ENCODE assay signal across 17 cellular contexts in genomic region chr16:76518791-76519190, GRCh38.
DNase-seq lines count a peak whose midpoint lies in the region; ATAC-seq and TF ChIP-seq lines count a peak whose summit lies in the region.
"Had no signal": no experiment of that assay in that cellular context is flagged by ENCODE, and none has a peak within 500 bp of the region (broad histone marks: within the 10 kb centered on the region; RNA-seq: fewer than 3 reads in every experiment).

No MANE protein-coding gene starts in this region.

- no peak overlapping the region for H3K4me3 Mint-ChIP-seq in WTC11
- no peak overlapping the region for H3K4me3 Mint-ChIP-seq in activated CD4-positive, alpha-beta T cell treated with anti-CD3 and anti-CD28 coated beads for 36 hours
- H3K4me3 Mint-ChIP-seq in stimulated activated memory B cell treated with anti-CD40 and anti-IgM and Interleukin-4, amounts not matched to agents 10 μg/mL and 1 μg/mL and 100 μg/mL, for 72 hours: no peak overlapping the region
- H3K4me3 Mint-ChIP-seq: B cell had no signal

- H3K4me1 ChIP-seq in OCI-LY7 (ENCODE audit: insufficient read depth, low read length, poor library complexity, severe bottlenecking): no peaks in the 10 kb centered on the region

- peaks cover 19% of the 10 kb centered on the region for H3K36me3 Mint-ChIP-seq in WTC11
- no peaks in the 10 kb centered on the region for H3K36me3 Mint-ChIP-seq in activated CD4-positive, alpha-beta T cell treated with anti-CD3 and anti-CD28 coated beads for 36 hours (ENCODE audit: low read depth)
- no peaks in the 10 kb centered on the region for H3K36me3 Mint-ChIP-seq in stimulated activated memory B cell treated with anti-CD40 and anti-IgM and Interleukin-4, amounts not matched to agents 10 μg/mL and 1 μg/mL and 100 μg/mL, for 72 hours

- TF ChIP-seq CTCF in WTC11 (IDR thresholded peaks at IDR 0.05) (no peak), OCI-LY7 (conservative IDR thresholded peaks at IDR 0.05; ENCODE audit: low read length) (no peak), brain microvascular endothelial cell (IDR thresholded peaks at IDR 0.05; ENCODE audit: low read depth, low read length, missing control alignments) (no peak)

- POLR2A ChIA-PET in WTC11 (lab: Charles Lee) (no interaction called here), OCI-LY7 (lab: Charles Lee) (no interaction called here)
- POLR2A ChIA-PET in activated CD4-positive, alpha-beta T cell treated with anti-CD3 and anti-CD28 coated beads for 36 hours (lab: Charles Lee): no interaction called here

- no peaks in the 10 kb centered on the region for H3K36me3 ChIP-seq in OCI-LY7 (ENCODE audit: insufficient read depth, low read length)
- no peaks in the 10 kb centered on the region for H3K36me3 ChIP-seq in brain microvascular endothelial cell (replicated peaks)

- H3K9me3 ChIP-seq in OCI-LY7 (ENCODE audit: low read length): no peaks in the 10 kb centered on the region

- CTCF ChIA-PET in WTC11 (lab: Charles Lee) (no interaction called here), OCI-LY7 (lab: Charles Lee; ENCODE audit: unreplicated experiment) (no interaction called here)
- CTCF ChIA-PET in activated CD4-positive, alpha-beta T cell treated with anti-CD3 and anti-CD28 coated beads for 36 hours (lab: Charles Lee): no interaction called here

- no peaks in the 10 kb centered on the region for H3K27me3 ChIP-seq in brain microvascular endothelial cell (replicated peaks)

- intact Hi-C loops in activated CD4-positive, alpha-beta T cell treated with anti-CD3 and anti-CD28 coated beads for 36 hours (cut with DNase I, micrococcal nuclease): no loop called here
- intact Hi-C loops in OCI-LY7 (cut with micrococcal nuclease; ENCODE audit: unreplicated experiment): no loop called here

- in situ Hi-C loops in brain microvascular endothelial cell (cut with HindIII; ENCODE audit: low pct_ligation_motif_present, low sequenced_read_pairs): no loop called here

- BruUV-seq in OCI-LY7 (replicated peaks; lab: Mats Ljungman, UMichigan): no TSS peak

- H3K9me3 Mint-ChIP-seq in WTC11: peaks cover 40% of the 10 kb centered on the region
- H3K9me3 Mint-ChIP-seq in activated CD4-positive, alpha-beta T cell treated with anti-CD3 and anti-CD28 coated beads for 36 hours (ENCODE audit: low read depth): peaks cover 3% of the 10 kb centered on the region
- peaks cover 3% of the 10 kb centered on the region for H3K9me3 Mint-ChIP-seq in stimulated activated memory B cell treated with anti-CD40 and anti-IgM and Interleukin-4, amounts not matched to agents 10 μg/mL and 1 μg/mL and 100 μg/mL, for 72 hours

- H3K4me2 ChIP-seq in OCI-LY7 (ENCODE audit: low read length): no peak overlapping the region

- H3K4me3 ChIP-seq in OCI-LY7 (ENCODE audit: low read depth, low read length, poor library complexity, severe bottlenecking): no peak overlapping the region
- H3K4me3 ChIP-seq in brain microvascular endothelial cell (ENCODE audit: low read depth, low read length): no peak overlapping the region
- H3K4me3 ChIP-seq: K562 had no signal

- no peak overlapping the region for H2AFZ ChIP-seq in OCI-LY7 (ENCODE audit: low read length)

- no peaks in the 10 kb centered on the region for H3K79me2 ChIP-seq in OCI-LY7 (ENCODE audit: insufficient read depth, low read depth, low read length)

- H3K9me2 ChIP-seq in OCI-LY7 (ENCODE audit: insufficient read depth, low read length): no peaks in the 10 kb centered on the region

- H3K27ac ChIP-seq in OCI-LY7 (ENCODE audit: low read depth, low read length, poor library complexity, severe bottlenecking) (no peak overlapping the region), brain microvascular endothelial cell (no peak overlapping the region)

- H3K4me1 Mint-ChIP-seq in WTC11: peaks cover 22% of the 10 kb centered on the region
- H3K4me1 Mint-ChIP-seq in activated CD4-positive, alpha-beta T cell treated with anti-CD3 and anti-CD28 coated beads for 36 hours: no peaks in the 10 kb centered on the region
- H3K4me1 Mint-ChIP-seq in stimulated activated memory B cell treated with anti-CD40 and anti-IgM and Interleukin-4, amounts not matched to agents 10 μg/mL and 1 μg/mL and 100 μg/mL, for 72 hours: no peaks in the 10 kb centered on the region
- H3K4me1 Mint-ChIP-seq: B cell had no signal

- peak overlapping the region; percentile 93 for H3K27ac Mint-ChIP-seq in WTC11
- no peak overlapping the region for H3K27ac Mint-ChIP-seq in activated CD4-positive, alpha-beta T cell treated with anti-CD3 and anti-CD28 coated beads for 36 hours
- no peak overlapping the region for H3K27ac Mint-ChIP-seq in stimulated activated memory B cell treated with anti-CD40 and anti-IgM and Interleukin-4, amounts not matched to agents 10 μg/mL and 1 μg/mL and 100 μg/mL, for 72 hours
- H3K27ac Mint-ChIP-seq: B cell had no signal

- DNase-seq in NCI-H524 (lab: John Stamatoyannopoulos, UW) (peak; percentile 36 to 63), NCI-H524 treated with DMSO at 0.1 percent for 48 hours (lab: John Stamatoyannopoulos, UW) (no peak), WTC11 (ENCODE audit: low spot score) (no peak), left lobe of liver (ENCODE audit: low spot score) (no peak), OCI-LY7 (ENCODE audit: low spot score) (no peak), brain microvascular endothelial cell (no peak)
- DNase-seq in activated CD4-positive, alpha-beta T cell treated with anti-CD3 and anti-CD28 coated beads for 36 hours: no peak
- DNase-seq: 8988T, GDM1, NCI-H1105 treated with DMSO at 0.1 percent for 48 hours, NCI-H187, NCI-H2227 treated with DMSO at 0.1 percent for 48 hours, NCI-H526 treated with DMSO at 0.1 percent for 48 hours had no signal

- H4K20me1 ChIP-seq in OCI-LY7 (ENCODE audit: insufficient read depth, low read length): no peaks in the 10 kb centered on the region

- H3K27me3 Mint-ChIP-seq in WTC11 (ENCODE audit: low read depth): no peaks in the 10 kb centered on the region
- no peaks in the 10 kb centered on the region for H3K27me3 Mint-ChIP-seq in activated CD4-positive, alpha-beta T cell treated with anti-CD3 and anti-CD28 coated beads for 36 hours
- H3K27me3 Mint-ChIP-seq in stimulated activated memory B cell treated with anti-CD40 and anti-IgM and Interleukin-4, amounts not matched to agents 10 μg/mL and 1 μg/mL and 100 μg/mL, for 72 hours: no peaks in the 10 kb centered on the region
- H3K27me3 Mint-ChIP-seq: B cell had no signal

- ATAC-seq in WTC11 (peak; percentile 81), left lobe of liver (peak; percentile 38)
- no peak for ATAC-seq in activated CD4-positive, alpha-beta T cell treated with anti-CD3 and anti-CD28 coated beads for 36 hours
- no peak for ATAC-seq in stimulated activated memory B cell treated with anti-CD40 and anti-IgM and Interleukin-4, amounts not matched to agents 10 μg/mL and 1 μg/mL and 100 μg/mL, for 72 hours
- ATAC-seq: K562, Right ventricle myocardium inferior had no signal

TF ChIP-seq in WTC11, 78 proteins besides CTCF, POLR2A, EP300 and RAD21:
- TF ChIP-seq AR (CRISPR knock-in tag; IDR thresholded peaks at IDR 0.05) (no peak), ZNF423 (CRISPR knock-in tag; IDR thresholded peaks at IDR 0.05) (peak; percentile 37; the same call in 1 of the 2 replicates)

Comparison
In these comparisons a context has a peak if more than half of its experiments do, and no peak if none do; other contexts are left out.
1. DNase-seq: peak in NCI-H524 (2 of 2); none in NCI-H524 treated with DMSO at 0.1 percent for 48 hours (single experiment), WTC11 (single experiment), left lobe of liver (single experiment), activated CD4-positive, alpha-beta T cell treated with anti-CD3 and anti-CD28 coated beads for 36 hours (single experiment), OCI-LY7 (single experiment) and brain microvascular endothelial cell (single experiment).
2. ATAC-seq: peak in WTC11 (single experiment) and left lobe of liver (single experiment); none in activated CD4-positive, alpha-beta T cell treated with anti-CD3 and anti-CD28 coated beads for 36 hours (single experiment) and stimulated activated memory B cell treated with anti-CD40 and anti-IgM and Interleukin-4, amounts not matched to agents 10 μg/mL and 1 μg/mL and 100 μg/mL, for 72 hours (single experiment).